8 cellular contexts compared by ENCODE assay signal in genomic region chr10:32207544-32207943, GRCh38.
A peak's percentile ranks its signal among the peaks of the same experiment; 100 is the strongest.
DNase-seq lines count a peak whose midpoint lies in the region; ATAC-seq and TF ChIP-seq lines count a peak whose summit lies in the region.

No MANE protein-coding gene starts in this region.

- no peaks in the 10 kb centered on the region for H3K36me3 ChIP-seq in ascending aorta

- no peaks in the 10 kb centered on the region for H3K4me1 ChIP-seq in ascending aorta

- DNase-seq in A172 (ENCODE audit: low spot score) (peak; percentile 46), HPDE6-E6E7 (ENCODE audit: extremely low spot score) (peak; percentile 26), T-helper 2 cell (peak; percentile 16 to 72 (median 40)), ascending aorta (ENCODE audit: low spot score in 2 of 2) (peak; percentile 12 to 69), kidney glomerular epithelial cell (lab: John Stamatoyannopoulos, UW) (peak; percentile 4)
- peak; percentile 33 to 46 for DNase-seq in stimulated activated CD8-positive, alpha-beta memory T cell treated with anti-CD3 and anti-CD28 coated beads, Interleukin-2, amount 100 ng/mL, for 48 hours (ENCODE audit: low read depth in 2 of 2)

- peak; percentile 61 to 76 (median 63) for TF ChIP-seq CTCF in ascending aorta (IDR thresholded peaks at IDR 0.05)

- ATAC-seq in GM18498 (IDR thresholded peaks at IDR 0.05; ENCODE audit: unreplicated experiment): peak; percentile 70
- ATAC-seq in HG03460 (IDR thresholded peaks at IDR 0.05; ENCODE audit: unreplicated experiment): no peak

- H3K4me3 ChIP-seq in ascending aorta: no peak overlapping the region

- no peaks in the 10 kb centered on the region for H3K27me3 ChIP-seq in ascending aorta

- no peak overlapping the region for H3K27ac ChIP-seq in ascending aorta

- H3K9me3 ChIP-seq in ascending aorta: no peaks in the 10 kb centered on the region

- intact Hi-C loops in ascending aorta (cut with DNase I): loop anchor here (5.0 kb wide), 2 partner anchors 150 to 165 kb away; partner anchors contain the start of gene KIF5B
